Comparison of ENCODE assay signal across 10 cellular contexts in genomic region chr3:190012314-190012782, GRCh38.
A peak's percentile ranks its signal among the peaks of the same experiment; 100 is the strongest.
DNase-seq lines count a peak whose midpoint lies in the region; ATAC-seq and FAIRE-seq lines count a peak whose summit lies in the region.
"Had no signal": no experiment of that assay in that cellular context is flagged by ENCODE, and none has a peak within 500 bp of the region (broad histone marks: within the 10 kb centered on the region; RNA-seq: fewer than 3 reads in every experiment).

No MANE protein-coding gene starts in this region.

- no peak for ATAC-seq in GM21576 (IDR thresholded peaks at IDR 0.05; ENCODE audit: unreplicated experiment)

- H3K9me3 Mint-ChIP-seq in activated T-helper 2 cell treated with anti-CD3 and anti-CD28 coated beads, Interferon-gamma antibody, Interleukin-2, Interleukin-4, amounts not matched to agents 10 μg/mL and 5 μg/mL and 100 μg/mL, durations not matched to agents 14 hours and 24 hours and 36 hours, result no peaks in the 10 kb centered on the region

- peaks cover 33% of the 10 kb centered on the region for H3K27me3 Mint-ChIP-seq in activated T-helper 2 cell treated with anti-CD3 and anti-CD28 coated beads, Interferon-gamma antibody, Interleukin-2, Interleukin-4, amounts not matched to agents 10 μg/mL and 5 μg/mL and 100 μg/mL, durations not matched to agents 14 hours and 24 hours and 36 hours (ENCODE audit: low read depth)

- H3K4me3 Mint-ChIP-seq in activated T-helper 2 cell treated with anti-CD3 and anti-CD28 coated beads, Interferon-gamma antibody, Interleukin-2, Interleukin-4, amounts not matched to agents 10 μg/mL and 5 μg/mL and 100 μg/mL, durations not matched to agents 14 hours and 24 hours and 36 hours (ENCODE audit: low read depth), result no peak overlapping the region

- no peak overlapping the region for H3K27ac Mint-ChIP-seq in activated T-helper 2 cell treated with anti-CD3 and anti-CD28 coated beads, Interferon-gamma antibody, Interleukin-2, Interleukin-4, amounts not matched to agents 10 μg/mL and 5 μg/mL and 100 μg/mL, durations not matched to agents 14 hours and 24 hours and 36 hours

- H3K36me3 Mint-ChIP-seq in activated T-helper 2 cell treated with anti-CD3 and anti-CD28 coated beads, Interferon-gamma antibody, Interleukin-2, Interleukin-4, amounts not matched to agents 10 μg/mL and 5 μg/mL and 100 μg/mL, durations not matched to agents 14 hours and 24 hours and 36 hours (ENCODE audit: low read depth), result no peaks in the 10 kb centered on the region

- DNase-seq in HT-29 (ENCODE audit: low spot score) (peak; percentile 79), amniotic stem cell (lab: John Stamatoyannopoulos, UW) (peak; percentile 19), iPS-NIHi7 (ENCODE audit: extremely low spot score) (peak; percentile 35), urothelium cell line (ENCODE audit: low spot score) (peak; percentile 61), DMS79 (lab: John Stamatoyannopoulos, UW) (no peak)
- DNase-seq in activated T-helper 2 cell treated with anti-CD3 and anti-CD28 coated beads, Interferon-gamma antibody, Interleukin-2, Interleukin-4, amounts not matched to agents 10 μg/mL and 5 μg/mL and 100 μg/mL, durations not matched to agents 14 hours and 24 hours and 36 hours (ENCODE audit: low spot score), result no peak
- DNase-seq: activated T-cell treated with anti-CD3 and anti-CD28 coated beads for 4 hours, NCI-H1930, T-helper 1 cell had no signal

- intact Hi-C loops in activated T-helper 2 cell treated with anti-CD3 and anti-CD28 coated beads, Interferon-gamma antibody, Interleukin-2, Interleukin-4, amounts not matched to agents 10 μg/mL and 5 μg/mL and 100 μg/mL, durations not matched to agents 14 hours and 24 hours and 36 hours (cut with micrococcal nuclease), result no loop called here

- FAIRE-seq in urothelium cell line (lab: Jason Lieb, UNC), result no peak

- no peaks in the 10 kb centered on the region for H3K4me1 Mint-ChIP-seq in activated T-helper 2 cell treated with anti-CD3 and anti-CD28 coated beads, Interferon-gamma antibody, Interleukin-2, Interleukin-4, amounts not matched to agents 10 μg/mL and 5 μg/mL and 100 μg/mL, durations not matched to agents 14 hours and 24 hours and 36 hours (ENCODE audit: low read depth)

Comparison
In these comparisons a context has a peak if more than half of its experiments do, and no peak if none do; other contexts are left out.
1. DNase-seq: peak in HT-29 (single experiment), amniotic stem cell (single experiment), iPS-NIHi7 (single experiment) and urothelium cell line (single experiment); none in DMS79 (single experiment) and activated T-helper 2 cell treated with anti-CD3 and anti-CD28 coated beads, Interferon-gamma antibody, Interleukin-2, Interleukin-4, amounts not matched to agents 10 μg/mL and 5 μg/mL and 100 μg/mL, durations not matched to agents 14 hours and 24 hours and 36 hours (single experiment).